Comparison of ENCODE assay signal across 1 cellular context in genomic region chr5:147485814-147486213, GRCh38.
TF ChIP-seq lines count a peak whose summit lies in the region.

No MANE protein-coding gene starts in this region.

TF ChIP-seq in GM23338, 12 proteins besides CTCF, POLR2A, EP300 and RAD21 (continued from another document):
- no peak for TF ChIP-seq REST (IDR thresholded peaks at IDR 0.05; ENCODE audit: unreplicated experiment)
- no peak for TF ChIP-seq EZH2 (IDR thresholded peaks at IDR 0.05; ENCODE audit: low read depth, unreplicated experiment)
- TF ChIP-seq CREB1 (CRISPR knock-in tag; IDR thresholded peaks at IDR 0.05; ENCODE audit: low read depth) = no peak
- no peak for TF ChIP-seq POLR2AphosphoS5 (IDR thresholded peaks at IDR 0.05; ENCODE audit: low read depth)
- no peak for TF ChIP-seq ETS1 (IDR thresholded peaks at IDR 0.05)
- TF ChIP-seq ZNF114 (CRISPR knock-in tag; IDR thresholded peaks at IDR 0.05) = no peak
- no peak for TF ChIP-seq NANOG (IDR thresholded peaks at IDR 0.05; ENCODE audit: borderline replicate concordance)
- no peak for TF ChIP-seq STAT1 (IDR thresholded peaks at IDR 0.05; ENCODE audit: unreplicated experiment)
- no peak for TF ChIP-seq ZNF462 (CRISPR knock-in tag; IDR thresholded peaks at IDR 0.05)
- TF ChIP-seq ZNF331 (CRISPR knock-in tag; IDR thresholded peaks at IDR 0.05; ENCODE audit: low read depth) = no peak
- no peak for TF ChIP-seq JUNB (IDR thresholded peaks at IDR 0.05; ENCODE audit: unreplicated experiment)
